24 cellular contexts compared by ENCODE assay signal in genomic region chr14:29937116-29937515, GRCh38. TPM values are rescaled to one million over a fixed set of nuclear protein-coding genes. Genes with fewer than 3 reads are reported as not detected.
DNase-seq lines count a peak whose midpoint lies in the region; ATAC-seq and TF ChIP-seq lines count a peak whose summit lies in the region.
"Had no signal": no experiment of that assay in that cellular context is flagged by ENCODE, and none has a peak within 500 bp of the region (broad histone marks: within the 10 kb centered on the region; RNA-seq: fewer than 3 reads in every experiment).

No MANE protein-coding gene starts in this region.

- H3K4me3 Mint-ChIP-seq in HFFc6, result no peak overlapping the region
- no peak overlapping the region for H3K4me3 Mint-ChIP-seq in CD4-positive, alpha-beta memory T cell
- H3K4me3 Mint-ChIP-seq: activated CD4-positive, alpha-beta memory T cell treated with anti-CD3 and anti-CD28 coated beads for 36 hours; CD4-positive, alpha-beta T cell; IgD-negative memory B cell; stimulated activated naive CD8-positive, alpha-beta T cell treated with anti-CD3 and anti-CD28 coated beads, Interleukin-15, Interleukin-2, amounts not matched to agents 100 ng/mL and 50 ng/mL, for 24 hours had no signal

- TF ChIP-seq CTCF in HFFc6 (IDR thresholded peaks at IDR 0.05) (no peak), RWPE2 (IDR thresholded peaks at IDR 0.05; ENCODE audit: poor library complexity, severe bottlenecking) (no peak)

- no peaks in the 10 kb centered on the region for H3K9me3 Mint-ChIP-seq in HFFc6
- H3K9me3 Mint-ChIP-seq in CD4-positive, alpha-beta memory T cell, result peaks cover 0 to 18% (median 5%) of the 10 kb centered on the region in 8 donors
- H3K9me3 Mint-ChIP-seq: stimulated activated naive CD8-positive, alpha-beta T cell treated with anti-CD3 and anti-CD28 coated beads, Interleukin-15, Interleukin-2, amounts not matched to agents 100 ng/mL and 50 ng/mL, for 24 hours had no signal

- DNase-seq in AG08395 (ENCODE audit: low spot score) (peak; percentile 16), HFFc6 (peak; percentile 12), RWPE2 (ENCODE audit: low spot score) (no peak), fibroblast of peridontal ligament (ENCODE audit: extremely low read depth) (peak; percentile 17), SW 1271 (lab: John Stamatoyannopoulos, UW) (no peak)
- DNase-seq in CD4-positive, alpha-beta memory T cell, result no peak
- DNase-seq: activated CD4-positive, alpha-beta memory T cell treated with anti-CD3 and anti-CD28 coated beads for 36 hours; activated gamma-delta T cell treated with Interleukin-2 at 50 U/mL for 16 hours; activated T-cell treated with anti-CD3 and anti-CD28 coated beads for 4 hours; anterior cingulate cortex; CD4-positive, alpha-beta T cell; cerebellar nuclear complex; effector memory CD4-positive, alpha-beta T cell; lower lobe of right lung; NCI-H146; NCI-H2171 treated with DMSO at 0.1 percent for 48 hours; stimulated activated CD4-positive, alpha-beta T cell treated with anti-CD3 and anti-CD28 coated beads, Interleukin-2, amount 100 ng/mL, for 48 hours; T-helper 2 cell had no signal

- H3K36me3 ChIP-seq in RWPE2 (ENCODE audit: low read depth), result no peaks in the 10 kb centered on the region
- H3K36me3 ChIP-seq in CD4-positive, alpha-beta memory T cell (ENCODE audit: insufficient read depth, low read length), result no peaks in the 10 kb centered on the region
- H3K36me3 ChIP-seq: lower lobe of right lung, tibial nerve had no signal

- intact Hi-C loops in CD4-positive, alpha-beta memory T cell (cut with micrococcal nuclease), result no loop called here

- H3K27ac Mint-ChIP-seq in HFFc6, result no peak overlapping the region
- no peak overlapping the region for H3K27ac Mint-ChIP-seq in CD4-positive, alpha-beta memory T cell
- H3K27ac Mint-ChIP-seq: activated CD4-positive, alpha-beta memory T cell treated with anti-CD3 and anti-CD28 coated beads for 36 hours; CD4-positive, alpha-beta T cell; IgD-negative memory B cell; stimulated activated naive CD8-positive, alpha-beta T cell treated with anti-CD3 and anti-CD28 coated beads, Interleukin-15, Interleukin-2, amounts not matched to agents 100 ng/mL and 50 ng/mL, for 24 hours had no signal

- no peaks in the 10 kb centered on the region for H3K9me3 ChIP-seq in RWPE2 (ENCODE audit: severe bottlenecking)
- H3K9me3 ChIP-seq in CD4-positive, alpha-beta memory T cell (ENCODE audit: control insufficient read depth in 1 of 2, low read length in 2 of 2), result peaks cover 0 to 5% of the 10 kb centered on the region in 2 donors
- H3K9me3 ChIP-seq: lower lobe of right lung had no signal

- POLR2A ChIA-PET in CD4-positive, alpha-beta memory T cell (lab: Charles Lee; ENCODE audit: partially characterized antibody), result no interaction called here

- no peak overlapping the region for H3K4me3 ChIP-seq in RWPE2 (ENCODE audit: severe bottlenecking)
- no peak overlapping the region for H3K4me3 ChIP-seq in CD4-positive, alpha-beta memory T cell (ENCODE audit: low read length in 2 of 2)
- H3K4me3 ChIP-seq: lower lobe of right lung, smooth muscle cell, tibial nerve had no signal

- H3K27me3 Mint-ChIP-seq in HFFc6 (ENCODE audit: insufficient read depth), result peaks cover 2% of the 10 kb centered on the region; the same call in 1 of the 2 replicates
- no peaks in the 10 kb centered on the region for H3K27me3 Mint-ChIP-seq in CD4-positive, alpha-beta memory T cell
- H3K27me3 Mint-ChIP-seq: activated CD4-positive, alpha-beta memory T cell treated with anti-CD3 and anti-CD28 coated beads for 36 hours; CD4-positive, alpha-beta T cell; IgD-negative memory B cell; stimulated activated naive CD8-positive, alpha-beta T cell treated with anti-CD3 and anti-CD28 coated beads, Interleukin-15, Interleukin-2, amounts not matched to agents 100 ng/mL and 50 ng/mL, for 24 hours had no signal

- no peak overlapping the region for H3K27ac ChIP-seq in RWPE2 (ENCODE audit: poor library complexity, severe bottlenecking)
- H3K27ac ChIP-seq in CD4-positive, alpha-beta memory T cell (ENCODE audit: low read depth, low read length), result no peak overlapping the region
- H3K27ac ChIP-seq: lower lobe of right lung, tibial nerve had no signal

- H3K36me3 Mint-ChIP-seq in HFFc6 (ENCODE audit: low read depth), result no peaks in the 10 kb centered on the region
- no peaks in the 10 kb centered on the region for H3K36me3 Mint-ChIP-seq in CD4-positive, alpha-beta memory T cell
- H3K36me3 Mint-ChIP-seq: activated CD4-positive, alpha-beta memory T cell treated with anti-CD3 and anti-CD28 coated beads for 36 hours had no signal

- CTCF ChIA-PET in CD4-positive, alpha-beta memory T cell (lab: Charles Lee; ENCODE audit: partially characterized antibody), result no interaction called here

- no peaks in the 10 kb centered on the region for H3K4me1 ChIP-seq in RWPE2 (ENCODE audit: insufficient read depth, poor library complexity, severe bottlenecking)
- H3K4me1 ChIP-seq in CD4-positive, alpha-beta memory T cell (ENCODE audit: insufficient read depth, low read length), result no peaks in the 10 kb centered on the region
- H3K4me1 ChIP-seq: lower lobe of right lung, tibial nerve had no signal

- peak; percentile 95 for ATAC-seq in RWPE2 (ENCODE audit: low read depth)
- no peak for ATAC-seq in HG02852 (IDR thresholded peaks at IDR 0.05; ENCODE audit: unreplicated experiment)
- no peak for ATAC-seq in HG02642 (IDR thresholded peaks at IDR 0.05; ENCODE audit: poor library complexity, unreplicated experiment)
- ATAC-seq: lower lobe of right lung had no signal

- peaks cover 9% of the 10 kb centered on the region for H3K4me1 Mint-ChIP-seq in HFFc6 (ENCODE audit: low read depth)
- H3K4me1 Mint-ChIP-seq in CD4-positive, alpha-beta memory T cell, result no peaks in the 10 kb centered on the region
- H3K4me1 Mint-ChIP-seq: IgD-negative memory B cell had no signal

- H3K27me3 ChIP-seq in RWPE2 (ENCODE audit: insufficient read depth, poor library complexity, severe bottlenecking), result no peaks in the 10 kb centered on the region
- no peaks in the 10 kb centered on the region for H3K27me3 ChIP-seq in CD4-positive, alpha-beta memory T cell (ENCODE audit: insufficient read depth, low read length)
- H3K27me3 ChIP-seq: tibial nerve had no signal

RNA-seq across cellular contexts. Expression of gene PRKD1, which starts 9.5 kb away (rescaled TPM):
- 10 to 100 TPM; 19.1 to 23.9 (median 21.7) TPM for total RNA-seq in HFFc6 (2021; fragmentation: NEBNext Ultra II Directional; extraction: Animal tissue kit (Norgen Biotek cat#: 25700))
- total RNA-seq in CD4-positive, alpha-beta memory T cell, result not detected
- not detected for polyA plus RNA-seq in CD4-positive, alpha-beta memory T cell
- total RNA-seq: activated CD4-positive, alpha-beta memory T cell treated with anti-CD3 and anti-CD28 coated beads for 36 hours; CD4-positive, alpha-beta T cell had no signal

Comparison
In these comparisons a context has a peak if more than half of its experiments do, and no peak if none do; other contexts are left out.
1. DNase-seq: peak in AG08395 (single experiment), HFFc6 (single experiment) and fibroblast of peridontal ligament (single experiment); none in RWPE2 (single experiment), SW 1271 (0 of 2) and CD4-positive, alpha-beta memory T cell (0 of 5).
2. RNA of gene PRKD1, which starts 9.5 kb away (total RNA-seq): 19.1 to 23.9 TPM in HFFc6; not detected in CD4-positive, alpha-beta memory T cell; every median in the first group is over 10 times any median in the second.